In genomic region chr3:195001961-195002861, GRCh38 we compare ENCODE assay signal across 1 cellular context.
A peak's percentile ranks its signal among the peaks of the same experiment; 100 is the strongest.
TF ChIP-seq lines count a peak whose summit lies in the region.

No MANE protein-coding gene starts in this region.

TF ChIP-seq in K562, 482 proteins besides CTCF, POLR2A, EP300 and RAD21 (continued from another document):
- TF ChIP-seq ZSCAN29 (IDR thresholded peaks at IDR 0.05) (no peak), TARDBP (IDR thresholded peaks at IDR 0.05) (0 out of 2 replicates have a peak, but pooled peaks have one; percentile 34), TFAM (CRISPR knock-in tag; conservative IDR thresholded peaks at IDR 0.05) (no peak), ZKSCAN1 (IDR thresholded peaks at IDR 0.05; ENCODE audit: low read depth, low read length) (peak; percentile 95), SMAD1 (IDR thresholded peaks at IDR 0.05; ENCODE audit: low read depth, low read length, partially characterized antibody) (peak; percentile 50), ZNF140 (CRISPR knock-in tag; IDR thresholded peaks at IDR 0.05) (no peak), ATF4 (CRISPR knock-in tag; IDR thresholded peaks at IDR 0.05) (no peak), SMARCA5 (IDR thresholded peaks at IDR 0.05) (no peak), TCF3 (CRISPR knock-in tag; IDR thresholded peaks at IDR 0.05) (peak; percentile 77), ZNF316 (IDR thresholded peaks at IDR 0.05) (no peak), HES1 (IDR thresholded peaks at IDR 0.05; ENCODE audit: low read depth) (no peak), SMARCE1 (IDR thresholded peaks at IDR 0.05) (no peak), ZNF407 (IDR thresholded peaks at IDR 0.05; ENCODE audit: low read depth) (no peak), ZNF354B (CRISPR knock-in tag; IDR thresholded peaks at IDR 0.05) (no peak), ILF3 (IDR thresholded peaks at IDR 0.05; ENCODE audit: borderline replicate concordance) (no peak), FUS (optimal IDR thresholded peaks at IDR 0.05; ENCODE audit: low read depth, low read length) (no peak), MAZ (CRISPR knock-in tag; conservative IDR thresholded peaks at IDR 0.05 in 1 of 2, IDR thresholded peaks at IDR 0.05 in 1 of 2) (peak in 1 of 2 experiments; percentile 91; a peak in 3 of 4 replicates), MITF (IDR thresholded peaks at IDR 0.05) (no peak), ZFPM2 (CRISPR knock-in tag; IDR thresholded peaks at IDR 0.05) (no peak), CTCFL (IDR thresholded peaks at IDR 0.05; ENCODE audit: borderline replicate concordance, insufficient read depth, low read depth, low read length, poor library complexity, severe bottlenecking) (peak; percentile 36), ETS2 (tag; IDR thresholded peaks at IDR 0.05; ENCODE audit: borderline replicate concordance, poor library complexity, severe bottlenecking) (no peak), UBTF (IDR thresholded peaks at IDR 0.05; ENCODE audit: borderline replicate concordance in 1 of 2, low read depth in 2 of 2, low read length in 2 of 2) (0 out of 4 replicates have a peak, but pooled peaks of 1 of the 2 experiments have one; percentile 51), ZC3H8 (IDR thresholded peaks at IDR 0.05) (no peak), IRF1 (CRISPR knock-in tag; IDR thresholded peaks at IDR 0.05; ENCODE audit: borderline replicate concordance) (no peak), TAF7 (tag; IDR thresholded peaks at IDR 0.05) (no peak), SETDB1 (IDR thresholded peaks at IDR 0.05; ENCODE audit: low read length) (no peak), CCNT2 (IDR thresholded peaks at IDR 0.05; ENCODE audit: borderline replicate concordance, extremely low read depth, insufficient read length, low read depth, low read length) (peak; percentile 46), ZEB2 (IDR thresholded peaks at IDR 0.05) (peak; percentile 60; the same call in 1 of the 2 replicates), FOXM1 (IDR thresholded peaks at IDR 0.05; ENCODE audit: low read depth) (no peak), FOXM1 (CRISPR knock-in tag; IDR thresholded peaks at IDR 0.05; ENCODE audit: low read depth) (no peak), HDAC1 (IDR thresholded peaks at IDR 0.05) (no peak), KLF1 (tag; IDR thresholded peaks at IDR 0.05) (no peak), RNF219 (CRISPR knock-in tag; IDR thresholded peaks at IDR 0.05) (no peak), NONO (IDR thresholded peaks at IDR 0.05; ENCODE audit: low read depth in 2 of 2, low read length in 1 of 2) (no peak; a peak in 1 of 4 replicates), MYC (IDR thresholded peaks at IDR 0.05; ENCODE audit: low read depth, low read length) (peak; percentile 46; the same call in 1 of the 2 replicates), MYC (CRISPR knock-in tag; IDR thresholded peaks at IDR 0.05; ENCODE audit: borderline replicate concordance, low read depth) (no peak), MEIS2 (IDR thresholded peaks at IDR 0.05; ENCODE audit: partially characterized antibody) (peak; percentile 42), ZNF75A (CRISPR knock-in tag; IDR thresholded peaks at IDR 0.05) (no peak), TRIM28 (IDR thresholded peaks at IDR 0.05) (no peak), KAT8 (IDR thresholded peaks at IDR 0.05; ENCODE audit: low read depth) (no peak), ZNF444 (CRISPR knock-in tag; IDR thresholded peaks at IDR 0.05) (no peak), MCM7 (IDR thresholded peaks at IDR 0.05) (no peak), ZFP1 (CRISPR knock-in tag; IDR thresholded peaks at IDR 0.05) (no peak), TBL1XR1 (IDR thresholded peaks at IDR 0.05; ENCODE audit: low read length in 2 of 2) (0 out of 4 replicates have a peak, but pooled peaks of 1 of the 2 experiments have one; percentile 42), EGR1 (conservative IDR thresholded peaks at IDR 0.05) (no peak), MTA3 (IDR thresholded peaks at IDR 0.05; ENCODE audit: borderline replicate concordance) (peak; percentile 51; the same call in 1 of the 2 replicates), BCL6 (CRISPR knock-in tag; IDR thresholded peaks at IDR 0.05) (no peak)
